In genomic region chr21:34536820-34537219, GRCh38 we compare ENCODE assay signal across 21 cellular contexts. TPM values are rescaled to one million over a fixed set of nuclear protein-coding genes. Genes with fewer than 3 reads are reported as not detected.
A peak's percentile ranks its signal among the peaks of the same experiment; 100 is the strongest.
DNase-seq lines count a peak whose midpoint lies in the region; ATAC-seq, FAIRE-seq and TF ChIP-seq lines count a peak whose summit lies in the region.
"Had no signal": no experiment of that assay in that cellular context is flagged by ENCODE, and none has a peak within 500 bp of the region (broad histone marks: within the 10 kb centered on the region; RNA-seq: fewer than 3 reads in every experiment).

No MANE protein-coding gene starts in this region.

- H3K27me3 Mint-ChIP-seq in activated T-cell treated with anti-CD3 and anti-CD28 coated beads, Interleukin-2, amount 50 U/mL, for 24 hours: no peaks in the 10 kb centered on the region
- no peaks in the 10 kb centered on the region for H3K27me3 Mint-ChIP-seq in activated T-cell treated with anti-CD3 and anti-CD28 coated beads, Interleukin-2, amount 50 U/mL, for 72 hours (ENCODE audit: low read depth)
- no peaks in the 10 kb centered on the region for H3K27me3 Mint-ChIP-seq in CD4-positive, alpha-beta memory T cell
- H3K27me3 Mint-ChIP-seq: activated CD4-positive, alpha-beta T cell treated with anti-CD3 and anti-CD28 coated beads, Interleukin-2, amount 10 ng/mL, durations not matched to agents 24 days and 14 days; T-helper 17 cell had no signal

- CTCF ChIA-PET in CD4-positive, alpha-beta memory T cell (lab: Charles Lee; ENCODE audit: partially characterized antibody): no interaction called here

- peaks cover 19% of the 10 kb centered on the region for H3K4me1 Mint-ChIP-seq in activated T-cell treated with anti-CD3 and anti-CD28 coated beads, Interleukin-2, amount 50 U/mL, for 24 hours (ENCODE audit: low read depth)
- peaks cover 10% of the 10 kb centered on the region for H3K4me1 Mint-ChIP-seq in activated T-cell treated with anti-CD3 and anti-CD28 coated beads, Interleukin-2, amount 50 U/mL, for 72 hours (ENCODE audit: low read depth)
- no peaks in the 10 kb centered on the region for H3K4me1 Mint-ChIP-seq in CD4-positive, alpha-beta memory T cell

- H3K4me3 Mint-ChIP-seq in activated T-cell treated with anti-CD3 and anti-CD28 coated beads, Interleukin-2, amount 50 U/mL, for 24 hours: no peak overlapping the region
- no peak overlapping the region for H3K4me3 Mint-ChIP-seq in activated T-cell treated with anti-CD3 and anti-CD28 coated beads, Interleukin-2, amount 50 U/mL, for 72 hours
- no peak overlapping the region for H3K4me3 Mint-ChIP-seq in CD4-positive, alpha-beta memory T cell
- H3K4me3 Mint-ChIP-seq: activated CD4-positive, alpha-beta T cell treated with anti-CD3 and anti-CD28 coated beads, Interleukin-2, amount 10 ng/mL, durations not matched to agents 24 days and 14 days; immature natural killer cell; stimulated activated effector memory CD8-positive, alpha-beta T cell treated with anti-CD3 and anti-CD28 coated beads, Interleukin-12 subunit alpha, Interleukin-12 subunit beta, amount 100 ng/mL, for 72 hours; T-helper 17 cell had no signal

- H3K27ac Mint-ChIP-seq in activated T-cell treated with anti-CD3 and anti-CD28 coated beads, Interleukin-2, amount 50 U/mL, for 24 hours: peak overlapping the region; percentile 20
- no peak overlapping the region for H3K27ac Mint-ChIP-seq in activated T-cell treated with anti-CD3 and anti-CD28 coated beads, Interleukin-2, amount 50 U/mL, for 72 hours
- no peak overlapping the region for H3K27ac Mint-ChIP-seq in CD4-positive, alpha-beta memory T cell
- H3K27ac Mint-ChIP-seq: activated CD4-positive, alpha-beta T cell treated with anti-CD3 and anti-CD28 coated beads, Interleukin-2, amount 10 ng/mL, durations not matched to agents 24 days and 14 days; immature natural killer cell; stimulated activated effector memory CD8-positive, alpha-beta T cell treated with anti-CD3 and anti-CD28 coated beads, Interleukin-12 subunit alpha, Interleukin-12 subunit beta, amount 100 ng/mL, for 72 hours; T-helper 17 cell had no signal

- intact Hi-C loops in CD4-positive, alpha-beta memory T cell (cut with micrococcal nuclease): no loop called here

- POLR2A ChIA-PET in CD4-positive, alpha-beta memory T cell (lab: Charles Lee; ENCODE audit: partially characterized antibody): no interaction called here

- TF ChIP-seq EP300 in suprapubic skin (IDR thresholded peaks at IDR 0.05): no peak

- FAIRE-seq in bronchial epithelial cell (lab: Jason Lieb, UNC): peak; percentile 73
- FAIRE-seq: H1 had no signal

- H3K27ac ChIP-seq in suprapubic skin: peak overlapping the region; percentile 50
- no peak overlapping the region for H3K27ac ChIP-seq in CD4-positive, alpha-beta memory T cell (ENCODE audit: low read depth, low read length)

- H3K36me3 ChIP-seq in bronchial epithelial cell (ENCODE audit: control insufficient read depth, insufficient read depth, low read length) (no peaks in the 10 kb centered on the region), suprapubic skin (no peaks in the 10 kb centered on the region)
- no peaks in the 10 kb centered on the region for H3K36me3 ChIP-seq in CD4-positive, alpha-beta memory T cell (ENCODE audit: insufficient read depth, low read length)

- no peaks in the 10 kb centered on the region for H3K36me3 Mint-ChIP-seq in activated T-cell treated with anti-CD3 and anti-CD28 coated beads, Interleukin-2, amount 50 U/mL, for 24 hours (ENCODE audit: low read depth)
- no peaks in the 10 kb centered on the region for H3K36me3 Mint-ChIP-seq in activated T-cell treated with anti-CD3 and anti-CD28 coated beads, Interleukin-2, amount 50 U/mL, for 72 hours (ENCODE audit: insufficient read depth in 2 of 2)
- H3K36me3 Mint-ChIP-seq in CD4-positive, alpha-beta memory T cell: peaks cover 0 to 3% of the 10 kb centered on the region in 2 donors
- H3K36me3 Mint-ChIP-seq: immature natural killer cell; stimulated activated effector memory CD8-positive, alpha-beta T cell treated with anti-CD3 and anti-CD28 coated beads, Interleukin-12 subunit alpha, Interleukin-12 subunit beta, amount 100 ng/mL, for 72 hours had no signal

- no peak overlapping the region for H3K4me3 ChIP-seq in bronchial epithelial cell (ENCODE audit: low read depth, low read length)
- no peak overlapping the region for H3K4me3 ChIP-seq in suprapubic skin
- H3K4me3 ChIP-seq in CD4-positive, alpha-beta memory T cell (ENCODE audit: low read length in 2 of 2): no peak overlapping the region
- H3K4me3 ChIP-seq: dorsolateral prefrontal cortex had no signal

- TF ChIP-seq POLR2A in suprapubic skin (IDR thresholded peaks at IDR 0.05): no peak

- no peak for TF ChIP-seq CTCF in bronchial epithelial cell (IDR thresholded peaks at IDR 0.05; ENCODE audit: insufficient read depth, low read length, severe bottlenecking)
- no peak for TF ChIP-seq CTCF in suprapubic skin (IDR thresholded peaks at IDR 0.05)

- no peaks in the 10 kb centered on the region for H3K9me3 Mint-ChIP-seq in activated T-cell treated with anti-CD3 and anti-CD28 coated beads, Interleukin-2, amount 50 U/mL, for 24 hours
- H3K9me3 Mint-ChIP-seq in activated T-cell treated with anti-CD3 and anti-CD28 coated beads, Interleukin-2, amount 50 U/mL, for 72 hours: no peaks in the 10 kb centered on the region
- H3K9me3 Mint-ChIP-seq in CD4-positive, alpha-beta memory T cell: peaks cover 0 to 3% (median 0%) of the 10 kb centered on the region in 8 donors
- H3K9me3 Mint-ChIP-seq: activated CD4-positive, alpha-beta T cell treated with anti-CD3 and anti-CD28 coated beads, Interleukin-2, amount 10 ng/mL, durations not matched to agents 24 days and 14 days; immature natural killer cell; stimulated activated effector memory CD8-positive, alpha-beta T cell treated with anti-CD3 and anti-CD28 coated beads, Interleukin-12 subunit alpha, Interleukin-12 subunit beta, amount 100 ng/mL, for 72 hours had no signal

- H3K27me3 ChIP-seq in bronchial epithelial cell (ENCODE audit: control insufficient read depth, insufficient read depth, low read length): no peaks in the 10 kb centered on the region
- no peaks in the 10 kb centered on the region for H3K27me3 ChIP-seq in suprapubic skin
- no peaks in the 10 kb centered on the region for H3K27me3 ChIP-seq in CD4-positive, alpha-beta memory T cell (ENCODE audit: insufficient read depth, low read length)
- H3K27me3 ChIP-seq: dorsolateral prefrontal cortex had no signal

- H3K9me3 ChIP-seq in suprapubic skin: no peaks in the 10 kb centered on the region
- H3K9me3 ChIP-seq in CD4-positive, alpha-beta memory T cell (ENCODE audit: control insufficient read depth in 1 of 2, low read length in 2 of 2): no peaks in the 10 kb centered on the region

- 30% methylated on average over 2 of the region's 2 CpGs for WGBS in suprapubic skin

- no peak for ATAC-seq in activated T-cell treated with anti-CD3 and anti-CD28 coated beads, Interleukin-2, amount 50 U/mL, for 72 hours (replicated peaks in 1 of 2)
- ATAC-seq in GM21786 (IDR thresholded peaks at IDR 0.05; ENCODE audit: unreplicated experiment): no peak
- ATAC-seq in GM19455 (IDR thresholded peaks at IDR 0.05; ENCODE audit: unreplicated experiment): no peak
- ATAC-seq: Panc1; stimulated activated effector memory CD8-positive, alpha-beta T cell treated with anti-CD3 and anti-CD28 coated beads, Interleukin-12 subunit alpha, Interleukin-12 subunit beta, amount 100 ng/mL, for 72 hours; T-helper 17 cell had no signal

- no peak for DNase-seq in activated T-cell treated with anti-CD3 and anti-CD28 coated beads, Interleukin-2, amount 50 U/mL, for 24 hours
- no peak for DNase-seq in activated T-cell treated with anti-CD3 and anti-CD28 coated beads, Interleukin-2, amount 50 U/mL, for 72 hours
- DNase-seq in bronchial epithelial cell (ENCODE audit: low read depth) (peak; percentile 22), kidney tubule cell (ENCODE audit: low spot score) (peak; percentile 72), suprapubic skin (ENCODE audit: low spot score in 2 of 2) (no peak)
- no peak for DNase-seq in CD4-positive, alpha-beta memory T cell
- DNase-seq: 8988T; activated CD4-positive, alpha-beta T cell treated with anti-CD3 and anti-CD28 coated beads, Interleukin-2, amount 10 ng/mL, durations not matched to agents 24 days and 14 days; activated T-cell treated with anti-CD3 and anti-CD28 coated beads, Interleukin-2, amount 50 U/mL, for 48 hours; anterior cingulate cortex; dorsolateral prefrontal cortex; immature natural killer cell; NCI-H526; retina; stimulated activated CD4-positive, alpha-beta T cell treated with anti-CD3 and anti-CD28 coated beads, Interleukin-4, amount 100 ng/mL, for 4 hours; T-helper 17 cell had no signal

- H3K4me1 ChIP-seq in suprapubic skin: peaks cover 19% of the 10 kb centered on the region
- no peaks in the 10 kb centered on the region for H3K4me1 ChIP-seq in CD4-positive, alpha-beta memory T cell (ENCODE audit: insufficient read depth, low read length)

RNA-seq across cellular contexts. Expression of gene KCNE1, which starts 24.8 kb away (rescaled TPM):
- under 1 TPM; 0.37 to 0.41 TPM for total RNA-seq in activated T-cell treated with anti-CD3 and anti-CD28 coated beads, Interleukin-2, amount 50 U/mL, for 72 hours
- total RNA-seq in bronchial epithelial cell (0.26 and 1.0 TPM in 2 replicates), suprapubic skin (1 to 10 TPM in 1 of 4 donors, under 1 TPM in 3; 0.34 to 1.7 (median 0.58) TPM)
- total RNA-seq in CD4-positive, alpha-beta memory T cell: under 1 TPM; 0.17 to 0.22 TPM
- under 1 TPM in 1 of 2 donors, not detected in 1; 0.14 TPM for polyA plus RNA-seq in CD4-positive, alpha-beta memory T cell
- total RNA-seq: activated CD4-positive, alpha-beta T cell treated with anti-CD3 and anti-CD28 coated beads, Interleukin-2, amount 10 ng/mL, durations not matched to agents 24 days and 14 days had no signal
- polyA plus RNA-seq: immature natural killer cell had no signal

Comparison
In these comparisons a context has a peak if more than half of its experiments do, and no peak if none do; other contexts are left out.
1. DNase-seq: peak in bronchial epithelial cell (single experiment) and kidney tubule cell (single experiment); none in activated T-cell treated with anti-CD3 and anti-CD28 coated beads, Interleukin-2, amount 50 U/mL, for 24 hours (single experiment), activated T-cell treated with anti-CD3 and anti-CD28 coated beads, Interleukin-2, amount 50 U/mL, for 72 hours (0 of 2), suprapubic skin (0 of 2) and CD4-positive, alpha-beta memory T cell (0 of 5).